In the genomic region with DNA sequence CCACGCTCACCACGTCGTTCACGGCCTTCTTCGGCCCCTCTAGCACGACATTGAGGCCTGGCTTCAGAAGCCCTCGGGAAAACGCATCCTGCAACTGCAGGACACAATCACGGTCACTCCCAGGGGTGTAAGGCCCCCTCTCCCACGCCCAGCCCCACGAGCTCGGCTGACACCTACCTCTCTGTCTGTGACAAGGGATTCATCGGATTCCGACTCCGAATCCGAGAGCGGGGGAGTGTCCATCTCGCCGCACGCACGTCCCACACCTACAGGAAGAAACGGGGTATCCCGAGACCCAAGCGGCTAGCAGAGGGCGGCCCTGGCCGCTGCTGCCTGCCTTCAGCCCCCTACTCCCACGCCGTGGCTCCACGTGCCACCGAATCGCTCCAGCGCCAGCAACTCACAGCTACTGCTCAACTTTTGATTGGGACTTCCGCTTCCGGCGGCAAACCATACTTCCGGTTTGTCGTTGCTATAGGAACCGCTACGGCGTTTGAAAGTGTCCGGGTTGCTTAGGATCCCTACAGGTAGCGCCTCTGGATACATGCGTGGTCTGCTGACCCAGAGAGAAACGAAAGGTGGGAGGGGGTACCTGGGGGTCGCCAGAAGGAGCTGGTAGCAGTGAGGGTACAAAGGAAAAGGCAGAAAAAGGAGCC, we compare ENCODE assay signal across 8 cellular contexts. TPM values are rescaled to one million over a fixed set of nuclear protein-coding genes. Genes with fewer than 3 reads are reported as not detected.
DNase-seq lines count a peak whose midpoint lies in the region; ATAC-seq and TF ChIP-seq lines count a peak whose summit lies in the region.

TSS of gene CFAP57 (plus strand) at position 455 of the 656 bp plus-strand sequence. CDS start 424 bp downstream, outside the sequence.
A gene with protein sequence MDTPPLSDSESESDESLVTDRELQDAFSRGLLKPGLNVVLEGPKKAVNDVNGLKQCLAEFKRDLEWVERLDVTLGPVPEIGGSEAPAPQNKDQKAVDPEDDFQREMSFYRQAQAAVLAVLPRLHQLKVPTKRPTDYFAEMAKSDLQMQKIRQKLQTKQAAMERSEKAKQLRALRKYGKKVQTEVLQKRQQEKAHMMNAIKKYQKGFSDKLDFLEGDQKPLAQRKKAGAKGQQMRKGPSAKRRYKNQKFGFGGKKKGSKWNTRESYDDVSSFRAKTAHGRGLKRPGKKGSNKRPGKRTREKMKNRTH (minus strand): TSS at position 415 of the 656 bp plus-strand sequence. CDS start 172 bp downstream, at position 243.

- H3K4me3 Mint-ChIP-seq in activated T-helper 2 cell treated with anti-CD3 and anti-CD28 coated beads, Interferon-gamma antibody, Interleukin-2, Interleukin-4, amounts not matched to agents 10 μg/mL and 5 μg/mL and 100 μg/mL, durations not matched to agents 14 hours and 24 hours and 36 hours (ENCODE audit: low read depth), result peak within 1 kb of the TSS; percentile 96
- peak within 1 kb of the TSS; percentile 95 for H3K4me3 Mint-ChIP-seq in nephron progenitor cell

- ATAC-seq in stimulated activated naive CD8-positive, alpha-beta T cell treated with anti-CD3 and anti-CD28 coated beads, Interleukin-15, Interleukin-2, amounts not matched to agents 100 U/mL and 50 U/mL, for 24 hours, result peak; percentile 91

- H3K36me3 Mint-ChIP-seq in activated T-helper 2 cell treated with anti-CD3 and anti-CD28 coated beads, Interferon-gamma antibody, Interleukin-2, Interleukin-4, amounts not matched to agents 10 μg/mL and 5 μg/mL and 100 μg/mL, durations not matched to agents 14 hours and 24 hours and 36 hours (ENCODE audit: low read depth), result peaks cover 48% of the 10 kb centered on the region
- H3K36me3 Mint-ChIP-seq in nephron progenitor cell (ENCODE audit: low read depth), result peaks cover 40% of the 10 kb centered on the region

- H3K27me3 ChIP-seq in H7 (ENCODE audit: control insufficient read depth, insufficient read depth, low read length), result no peaks in the 10 kb centered on the region; the same call in 1 of the 2 replicates

- intact Hi-C loops in activated T-helper 2 cell treated with anti-CD3 and anti-CD28 coated beads, Interferon-gamma antibody, Interleukin-2, Interleukin-4, amounts not matched to agents 10 μg/mL and 5 μg/mL and 100 μg/mL, durations not matched to agents 14 hours and 24 hours and 36 hours (cut with micrococcal nuclease), result loop anchor here (2.0 to 5.0 kb wide), 2 partner anchors 195 to 283 kb away; partner anchors contain the start of gene ELOVL1

- peaks cover 7% of the 10 kb centered on the region for H3K36me3 ChIP-seq in H7 (replicated peaks; ENCODE audit: control insufficient read depth, insufficient read depth, low read length)

- H3K27me3 Mint-ChIP-seq in activated T-helper 2 cell treated with anti-CD3 and anti-CD28 coated beads, Interferon-gamma antibody, Interleukin-2, Interleukin-4, amounts not matched to agents 10 μg/mL and 5 μg/mL and 100 μg/mL, durations not matched to agents 14 hours and 24 hours and 36 hours (ENCODE audit: low read depth), result peaks cover 18% of the 10 kb centered on the region
- peaks cover 25% of the 10 kb centered on the region for H3K27me3 Mint-ChIP-seq in nephron progenitor cell (ENCODE audit: low read depth, poor library complexity)

- H3K27ac Mint-ChIP-seq in activated T-helper 2 cell treated with anti-CD3 and anti-CD28 coated beads, Interferon-gamma antibody, Interleukin-2, Interleukin-4, amounts not matched to agents 10 μg/mL and 5 μg/mL and 100 μg/mL, durations not matched to agents 14 hours and 24 hours and 36 hours, result peak within 1 kb of the TSS; percentile 87
- peak within 1 kb of the TSS; percentile 96 for H3K27ac Mint-ChIP-seq in nephron progenitor cell

- H3K4me3 ChIP-seq in H7 (ENCODE audit: insufficient read depth, low read depth, low read length), result peak within 1 kb of the TSS; percentile 93
- H3K4me3 ChIP-seq in fibroblast of villous mesenchyme (ENCODE audit: low read depth, low read length), result peak within 1 kb of the TSS; percentile 99

- DNase-seq in ELR (ENCODE audit: low read depth) (peak; percentile 96), H7 (peak; percentile 88), LoVo (ENCODE audit: low spot score) (peak; percentile 92), RPMI8226 (peak; percentile 97), fibroblast of villous mesenchyme (ENCODE audit: low read depth) (peak; percentile 95), nephron progenitor cell (peak; percentile 87)
- DNase-seq in activated T-helper 2 cell treated with anti-CD3 and anti-CD28 coated beads, Interferon-gamma antibody, Interleukin-2, Interleukin-4, amounts not matched to agents 10 μg/mL and 5 μg/mL and 100 μg/mL, durations not matched to agents 14 hours and 24 hours and 36 hours (ENCODE audit: low spot score), result peak; percentile 90
- peak; percentile 89 for DNase-seq in stimulated activated naive CD8-positive, alpha-beta T cell treated with anti-CD3 and anti-CD28 coated beads, Interleukin-15, Interleukin-2, amounts not matched to agents 100 U/mL and 50 U/mL, for 24 hours

- peaks cover 25% of the 10 kb centered on the region for H3K4me1 Mint-ChIP-seq in activated T-helper 2 cell treated with anti-CD3 and anti-CD28 coated beads, Interferon-gamma antibody, Interleukin-2, Interleukin-4, amounts not matched to agents 10 μg/mL and 5 μg/mL and 100 μg/mL, durations not matched to agents 14 hours and 24 hours and 36 hours (ENCODE audit: low read depth)
- H3K4me1 Mint-ChIP-seq in nephron progenitor cell, result peaks cover 25% of the 10 kb centered on the region

- TF ChIP-seq CTCF in fibroblast of villous mesenchyme (IDR thresholded peaks at IDR 0.05; ENCODE audit: insufficient read depth, low read depth, low read length), result no peak
- TF ChIP-seq CTCF in nephron progenitor cell (IDR thresholded peaks at IDR 0.05), result no peak

- no peaks in the 10 kb centered on the region for H3K9me3 Mint-ChIP-seq in activated T-helper 2 cell treated with anti-CD3 and anti-CD28 coated beads, Interferon-gamma antibody, Interleukin-2, Interleukin-4, amounts not matched to agents 10 μg/mL and 5 μg/mL and 100 μg/mL, durations not matched to agents 14 hours and 24 hours and 36 hours
- peaks cover 3% of the 10 kb centered on the region for H3K9me3 Mint-ChIP-seq in nephron progenitor cell

RNA-seq across cellular contexts. Expression of gene CFAP57, which starts in this region (rescaled TPM):
- total RNA-seq in H7 (2014; rRNA removed; shearing (Covaris generic)), result 0.14 TPM in 1 of 2 replicates, not detected in the other
- 0.11 and 0.16 TPM in 2 replicates for total RNA-seq in activated T-helper 2 cell treated with anti-CD3 and anti-CD28 coated beads, Interferon-gamma antibody, Interleukin-2, Interleukin-4, amounts not matched to agents 10 μg/mL and 5 μg/mL and 100 μg/mL, durations not matched to agents 14 hours and 24 hours and 36 hours
- total RNA-seq in fibroblast of villous mesenchyme, result under 0.01 TPM in 2 replicates

RNA-seq across cellular contexts. Expression of the second gene that starts in this region (rescaled TPM):
- total RNA-seq in H7 (2014; rRNA removed; shearing (Covaris generic)), result 138 and 151 TPM in 2 replicates
- 102 and 104 TPM in 2 replicates for total RNA-seq in activated T-helper 2 cell treated with anti-CD3 and anti-CD28 coated beads, Interferon-gamma antibody, Interleukin-2, Interleukin-4, amounts not matched to agents 10 μg/mL and 5 μg/mL and 100 μg/mL, durations not matched to agents 14 hours and 24 hours and 36 hours
- total RNA-seq in fibroblast of villous mesenchyme, result 87.9 and 91.5 TPM in 2 replicates

Comparison
In these comparisons a context has a peak if more than half of its experiments do, and no peak if none do; other contexts are left out.
1. Peak in every context shown above with its lines: DNase-seq, ATAC-seq and H3K4me3 ChIP-seq.